1 cellular context compared by ENCODE assay signal in genomic region chr4:124874172-124874450, GRCh38.
TF ChIP-seq lines count a peak whose summit lies in the region.

No MANE protein-coding gene starts in this region.

TF ChIP-seq in H1, 55 proteins besides CTCF, POLR2A, EP300 and RAD21 (continued from another document):
- peak; percentile 22 for TF ChIP-seq CHD7 (IDR thresholded peaks at IDR 0.05; ENCODE audit: insufficient replicate concordance, low read length)
- TF ChIP-seq POU5F1 (IDR thresholded peaks at IDR 0.05; ENCODE audit: low read depth, low read length), result no peak
- no peak for TF ChIP-seq SRF (IDR thresholded peaks at IDR 0.05; ENCODE audit: low read depth, low read length)
TF ChIP-seq in H1: peak in this region for 2.
